18 cellular contexts compared by ENCODE assay signal in the genomic region with DNA sequence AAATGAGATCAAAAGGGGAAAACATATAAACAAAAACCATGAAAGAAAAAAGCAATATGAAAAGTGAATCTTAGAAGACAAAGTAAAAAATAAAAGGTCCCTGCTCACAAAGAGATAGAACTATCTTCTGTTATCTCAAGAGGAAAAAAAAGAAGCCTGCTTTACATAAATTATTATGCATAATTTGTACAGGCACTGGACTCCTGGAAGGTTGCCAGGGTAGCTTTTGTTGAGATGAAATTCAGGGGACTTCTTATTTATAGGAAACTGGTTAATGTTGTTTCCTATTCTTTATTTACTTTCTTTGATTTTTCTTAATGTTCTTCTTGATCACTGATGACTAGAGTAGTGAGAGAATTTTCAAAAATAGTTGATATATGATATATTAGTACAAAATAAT.
DNase-seq lines count a peak whose midpoint lies in the region; ATAC-seq and FAIRE-seq lines count a peak whose summit lies in the region.
"Had no signal": no experiment of that assay in that cellular context is flagged by ENCODE, and none has a peak within 500 bp of the region (broad histone marks: within the 10 kb centered on the region; RNA-seq: fewer than 3 reads in every experiment).

No MANE protein-coding gene starts in this region.

- DNase-seq in NCI-H748 (lab: John Stamatoyannopoulos, UW; ENCODE audit: unreplicated experiment) = peak; percentile 6
- no peak for DNase-seq in NCI-H748 treated with DMSO at 0.1 percent for 48 hours (lab: John Stamatoyannopoulos, UW)
- peak; percentile 27 for DNase-seq in NAMALWA (ENCODE audit: low spot score)
- DNase-seq in NCI-H2171 (lab: John Stamatoyannopoulos, UW) = peak; percentile 24
- no peak for DNase-seq in frontal cortex (ENCODE audit: low spot score in 2 of 2)
- DNase-seq in UCSD-AML1 (lab: John Stamatoyannopoulos, UW; ENCODE audit: unreplicated experiment) = no peak
- DNase-seq: CD4-positive, alpha-beta T cell; GOT3; NCI-H1694 treated with DMSO at 0.1 percent for 48 hours; NCI-H774; Right ventricle myocardium superior; T-helper 1 cell; T1000 had no signal

- peak; percentile 42 for FAIRE-seq in frontal cortex (lab: Jason Lieb, UNC)
- FAIRE-seq: D721Med, GM12892, RCC 7860 had no signal

- ATAC-seq in GM18907 (IDR thresholded peaks at IDR 0.05; ENCODE audit: unreplicated experiment) = no peak
- ATAC-seq: SK-N-SH treated with all-trans-retinoic acid at 6 μM for 48 hours had no signal

Comparison
In these comparisons a context has a peak if more than half of its experiments do, and no peak if none do; other contexts are left out.
1. DNase-seq: peak in NCI-H748 (single experiment), NAMALWA (single experiment) and NCI-H2171 (single experiment); none in NCI-H748 treated with DMSO at 0.1 percent for 48 hours (single experiment), frontal cortex (0 of 2) and UCSD-AML1 (single experiment).